11 cellular contexts compared by ENCODE assay signal in genomic region chr17:45283711-45284110, GRCh38. TPM values are rescaled to one million over a fixed set of nuclear protein-coding genes. Genes with fewer than 3 reads are reported as not detected.
DNase-seq lines count a peak whose midpoint lies in the region; ATAC-seq, FAIRE-seq and TF ChIP-seq lines count a peak whose summit lies in the region.
"Had no signal": no experiment of that assay in that cellular context is flagged by ENCODE, and none has a peak within 500 bp of the region (broad histone marks: within the 10 kb centered on the region; RNA-seq: fewer than 3 reads in every experiment).

No MANE protein-coding gene starts in this region.

- H3K4me3 Mint-ChIP-seq in GM23338 = no peak overlapping the region
- no peak overlapping the region for H3K4me3 Mint-ChIP-seq in dendritic cell treated with granulocyte-macrophage colony-stimulating factor and Interleukin-4, amounts not matched to agents 40 ng/mL and 50 ng/mL, for 4 days
- H3K4me3 Mint-ChIP-seq: endodermal cell had no signal

- TF ChIP-seq CTCF in GM23338 (conservative IDR thresholded peaks at IDR 0.05; ENCODE audit: low read depth in 2 of 2) = no peak
- no peak for TF ChIP-seq CTCF in lower leg skin (IDR thresholded peaks at IDR 0.05)
- TF ChIP-seq CTCF in D721Med (IDR thresholded peaks at IDR 0.05; ENCODE audit: insufficient read depth, missing control alignments) = no peak

- H3K4me1 ChIP-seq in GM23338 (ENCODE audit: insufficient read depth) (no peaks in the 10 kb centered on the region), SJCRH30 (peaks cover 26% of the 10 kb centered on the region), rectal smooth muscle tissue (ENCODE audit: control insufficient read depth, insufficient read depth, low read length) (peaks cover 55% of the 10 kb centered on the region)

- H3K4me3 ChIP-seq in GM23338 = no peak overlapping the region
- no peak overlapping the region for H3K4me3 ChIP-seq in SJCRH30
- no peak overlapping the region for H3K4me3 ChIP-seq in rectal smooth muscle tissue (ENCODE audit: low read length)
- H3K4me3 ChIP-seq in lower leg skin (ENCODE audit: low read depth, poor library complexity, severe bottlenecking) = no peak overlapping the region

- no peaks in the 10 kb centered on the region for H3K79me2 ChIP-seq in GM23338 (replicated peaks; ENCODE audit: insufficient read depth)

- FAIRE-seq in D721Med (lab: Jason Lieb, UNC) = no peak

- H3K4me2 ChIP-seq in GM23338 = no peak overlapping the region

- no peaks in the 10 kb centered on the region for H3K9me3 Mint-ChIP-seq in GM23338
- H3K9me3 Mint-ChIP-seq in dendritic cell treated with granulocyte-macrophage colony-stimulating factor and Interleukin-4, amounts not matched to agents 40 ng/mL and 50 ng/mL, for 4 days = no peaks in the 10 kb centered on the region
- H3K9me3 Mint-ChIP-seq: endodermal cell had no signal

- no peaks in the 10 kb centered on the region for H3K27me3 ChIP-seq in GM23338 (ENCODE audit: insufficient read depth)
- H3K27me3 ChIP-seq in SJCRH30 = no peaks in the 10 kb centered on the region
- H3K27me3 ChIP-seq in rectal smooth muscle tissue (ENCODE audit: control insufficient read depth, insufficient read depth, low read length) = no peaks in the 10 kb centered on the region

- no peak overlapping the region for H3K9ac ChIP-seq in rectal smooth muscle tissue (ENCODE audit: low read length)

- no peaks in the 10 kb centered on the region for H3K4me1 Mint-ChIP-seq in GM23338
- H3K4me1 Mint-ChIP-seq in dendritic cell treated with granulocyte-macrophage colony-stimulating factor and Interleukin-4, amounts not matched to agents 40 ng/mL and 50 ng/mL, for 4 days (ENCODE audit: low read depth) = peaks cover 42% of the 10 kb centered on the region
- H3K4me1 Mint-ChIP-seq: endodermal cell had no signal

- H3K9me2 ChIP-seq in GM23338 (ENCODE audit: insufficient read depth) = no peaks in the 10 kb centered on the region

- ATAC-seq in GM23338 = no peak

- H3F3A ChIP-seq in GM23338 (replicated peaks; ENCODE audit: low read depth) = no peaks in the 10 kb centered on the region

- DNase-seq in GM23338 (ENCODE audit: low spot score) (no peak), SJCRH30 (no peak), lower leg skin (ENCODE audit: low spot score in 2 of 2) (no peak), D721Med (ENCODE audit: insufficient read length, low spot score) (no peak), NCI-H510A treated with DMSO at 0.1 percent for 48 hours (lab: John Stamatoyannopoulos, UW) (no peak)
- DNase-seq: activated CD8-positive, alpha-beta memory T cell treated with anti-CD3 and anti-CD28 coated beads for 24 hours had no signal

- H2AFZ ChIP-seq in GM23338 = no peak overlapping the region

- H3K36me3 Mint-ChIP-seq in GM23338 (ENCODE audit: low read depth) = peaks cover 33% of the 10 kb centered on the region
- peaks cover 100% of the 10 kb centered on the region for H3K36me3 Mint-ChIP-seq in dendritic cell treated with granulocyte-macrophage colony-stimulating factor and Interleukin-4, amounts not matched to agents 40 ng/mL and 50 ng/mL, for 4 days (ENCODE audit: low read depth)

- no peaks in the 10 kb centered on the region for H3K9me3 ChIP-seq in SJCRH30 (replicated peaks)

- peaks cover 3% of the 10 kb centered on the region for H3K27me3 Mint-ChIP-seq in GM23338 (ENCODE audit: insufficient read depth, low read depth, poor library complexity)
- H3K27me3 Mint-ChIP-seq in dendritic cell treated with granulocyte-macrophage colony-stimulating factor and Interleukin-4, amounts not matched to agents 40 ng/mL and 50 ng/mL, for 4 days = no peaks in the 10 kb centered on the region
- H3K27me3 Mint-ChIP-seq: progenitor cell of endocrine pancreas had no signal

- no peak for TF ChIP-seq POLR2A in lower leg skin (IDR thresholded peaks at IDR 0.05)

- H3K36me3 ChIP-seq in GM23338 (ENCODE audit: insufficient read depth) = no peaks in the 10 kb centered on the region
- H3K36me3 ChIP-seq in SJCRH30 = peaks cover 6% of the 10 kb centered on the region; the same call in 1 of the 2 replicates
- H3K36me3 ChIP-seq in rectal smooth muscle tissue (ENCODE audit: control insufficient read depth, insufficient read depth, low read length) = peaks cover 44% of the 10 kb centered on the region

- H3K27ac Mint-ChIP-seq in GM23338 = peak overlapping the region; percentile 75; the same call in 1 of the 2 replicates
- peak overlapping the region; percentile 50 for H3K27ac Mint-ChIP-seq in dendritic cell treated with granulocyte-macrophage colony-stimulating factor and Interleukin-4, amounts not matched to agents 40 ng/mL and 50 ng/mL, for 4 days
- H3K27ac Mint-ChIP-seq: endodermal cell had no signal

- no peak overlapping the region for H3K27ac ChIP-seq in GM23338 (ENCODE audit: low read depth)
- peak overlapping the region; percentile 49 for H3K27ac ChIP-seq in SJCRH30
- peak overlapping the region; percentile 79 for H3K27ac ChIP-seq in rectal smooth muscle tissue (ENCODE audit: low read depth, low read length)

- intact Hi-C loops in dendritic cell treated with granulocyte-macrophage colony-stimulating factor and Interleukin-4, amounts not matched to agents 40 ng/mL and 50 ng/mL, for 4 days (cut with micrococcal nuclease) = loop anchor here (2.0 kb wide), 1 partner anchor 101 kb away; no protein-coding TSS in a partner anchor
- intact Hi-C loops in lower leg skin (cut with DNase I; ENCODE audit: low total_unique reads) = no loop called here

- WGBS in lower leg skin, 2 donors = 91 to 94% methylated on average over 9 of the region's 10 CpGs

- H4K20me1 ChIP-seq in GM23338 (replicated peaks; ENCODE audit: insufficient read depth) = no peaks in the 10 kb centered on the region

TF ChIP-seq in GM23338, 12 proteins besides CTCF, POLR2A, EP300 and RAD21 (continues in another document):
- TF ChIP-seq STAT1 (IDR thresholded peaks at IDR 0.05; ENCODE audit: unreplicated experiment) = no peak
- TF ChIP-seq ZNF114 (CRISPR knock-in tag; IDR thresholded peaks at IDR 0.05) = no peak
- no peak for TF ChIP-seq ZNF331 (CRISPR knock-in tag; IDR thresholded peaks at IDR 0.05; ENCODE audit: low read depth)
- no peak for TF ChIP-seq NANOG (IDR thresholded peaks at IDR 0.05; ENCODE audit: borderline replicate concordance)

RNA-seq across cellular contexts. Expression of gene SPATA32, which starts 21.8 kb away (rescaled TPM):
- total RNA-seq in GM23338 (2014; rRNA removed; shearing (Covaris generic)) = not detected in 2 replicates
- 0.23 TPM in 1 of 2 replicates, not detected in the other for polyA plus RNA-seq in GM23338 (2016; fragmentation: Nextera tagmentation; extraction: Ambion mirVana)
- total RNA-seq in SJCRH30 (2014; rRNA removed; shearing (Covaris generic)) = 0.08 TPM in 1 of 2 replicates, not detected in the other
- not detected for total RNA-seq in lower leg skin
- total RNA-seq: mesenteric fat pad had no signal

RNA-seq across cellular contexts. Expression of gene MAP3K14, which starts 33.1 kb away (rescaled TPM):
- total RNA-seq in GM23338 (2014; rRNA removed; shearing (Covaris generic)) = 3.9 and 4.9 TPM in 2 replicates
- polyA plus RNA-seq in GM23338 (2016; fragmentation: Nextera tagmentation; extraction: Ambion mirVana) = 1.3 and 1.4 TPM in 2 replicates
- total RNA-seq in SJCRH30 (2014; rRNA removed; shearing (Covaris generic)) = 3.9 and 4.7 TPM in 2 replicates
- total RNA-seq in lower leg skin = 10 to 100 TPM in 3 of 4 donors, 1 to 10 TPM in 1; 8.1 to 13.0 (median 11.0) TPM
